8 cellular contexts compared by ENCODE assay signal in genomic region chr3:61927332-61927731, GRCh38.
A peak's percentile ranks its signal among the peaks of the same experiment; 100 is the strongest.
DNase-seq lines count a peak whose midpoint lies in the region; ATAC-seq, FAIRE-seq and TF ChIP-seq lines count a peak whose summit lies in the region.

No MANE protein-coding gene starts in this region.

- no peak overlapping the region for H3K27ac ChIP-seq in pancreas

- TF ChIP-seq CTCF in AG10803 (conservative IDR thresholded peaks at IDR 0.05; ENCODE audit: low read length), result no peak
- no peak for TF ChIP-seq CTCF in pancreas (IDR thresholded peaks at IDR 0.05)

- H3K9me3 ChIP-seq in pancreas, result no peaks in the 10 kb centered on the region

- no peaks in the 10 kb centered on the region for H3K4me1 ChIP-seq in pancreas

- H3K36me3 ChIP-seq in pancreas, result no peaks in the 10 kb centered on the region

- intact Hi-C loops in pancreas (cut with DNase I), result no loop called here

- ATAC-seq in pancreas (peak in 3 of 4 donors; percentile 52 to 73 (median 55)), HG02973 (IDR thresholded peaks at IDR 0.05; ENCODE audit: unreplicated experiment) (no peak), GM21423 (IDR thresholded peaks at IDR 0.05; ENCODE audit: unreplicated experiment) (no peak)

- DNase-seq in AG10803 (ENCODE audit: low read depth), result peak; percentile 97
- peak; percentile 10 for DNase-seq in amniotic epithelial cell (ENCODE audit: low read depth)
- peak; percentile 51 for DNase-seq in globus pallidus (ENCODE audit: low spot score)
- DNase-seq in pancreas, result peak in 2 of 6 donors; percentile 9 to 23
- no peak for DNase-seq in NCI-H524 (lab: John Stamatoyannopoulos, UW)
- no peak for DNase-seq in NCI-H82 (lab: John Stamatoyannopoulos, UW)

- H3K4me3 ChIP-seq in AG10803 (ENCODE audit: low read length), result no peak overlapping the region
- no peak overlapping the region for H3K4me3 ChIP-seq in pancreas

- peak; percentile 47 for FAIRE-seq in pancreas (lab: Jason Lieb, UNC)

- no peaks in the 10 kb centered on the region for H3K27me3 ChIP-seq in pancreas

- WGBS in pancreas, 2 donors, result 80 to 88% methylated on average over 3 of the region's 3 CpGs

Comparison
In these comparisons a context has a peak if more than half of its experiments do, and no peak if none do; other contexts are left out.
1. DNase-seq: peak in AG10803 (single experiment), amniotic epithelial cell (single experiment) and globus pallidus (single experiment); none in NCI-H524 (0 of 2) and NCI-H82 (single experiment).
2. ATAC-seq: peak in pancreas (3 of 4); none in HG02973 (single experiment) and GM21423 (single experiment).